ENCODE assay signal across 1 cellular context in genomic region chr15:50355980-50356379, GRCh38.
TF ChIP-seq lines count a peak whose summit lies in the region.

No MANE protein-coding gene starts in this region.

TF ChIP-seq in GM23338, 12 proteins besides CTCF, POLR2A, EP300 and RAD21 (continued from another document):
- TF ChIP-seq ZNF462 (CRISPR knock-in tag; IDR thresholded peaks at IDR 0.05), result no peak
- no peak for TF ChIP-seq JUNB (IDR thresholded peaks at IDR 0.05; ENCODE audit: unreplicated experiment)
- no peak for TF ChIP-seq POLR2AphosphoS5 (IDR thresholded peaks at IDR 0.05; ENCODE audit: low read depth)
- TF ChIP-seq CREB1 (CRISPR knock-in tag; IDR thresholded peaks at IDR 0.05; ENCODE audit: low read depth), result no peak
- no peak for TF ChIP-seq ZNF114 (CRISPR knock-in tag; IDR thresholded peaks at IDR 0.05)
